ENCODE assay signal across 8 cellular contexts in genomic region chr2:20447437-20448245, GRCh38. TPM values are rescaled to one million over a fixed set of nuclear protein-coding genes. Genes with fewer than 3 reads are reported as not detected.
A peak's percentile ranks its signal among the peaks of the same experiment; 100 is the strongest.
DNase-seq lines count a peak whose midpoint lies in the region; ATAC-seq, FAIRE-seq and TF ChIP-seq lines count a peak whose summit lies in the region.

No MANE protein-coding gene starts in this region.

- H3K4me1 ChIP-seq in PC-9 (replicated peaks; ENCODE audit: insufficient read depth) (peaks cover 52% of the 10 kb centered on the region), kidney (ENCODE audit: control insufficient read depth in 1 of 2, insufficient read depth in 1 of 2, low read depth in 1 of 2, low read length in 2 of 2) (peaks cover 16% of the 10 kb centered on the region in 2 donors), spleen (peaks cover 0 to 56% (median 34%) of the 10 kb centered on the region in 6 donors)

- FAIRE-seq in kidney (lab: Jason Lieb, UNC) = no peak

- CTCF ChIA-PET in PC-9 (lab: Charles Lee) (interaction anchor here (0.6 to 2.3 kb wide), 6 partner anchors 19 to 213 kb away, joined by 3 to 12 read pairs (median 5); no protein-coding TSS in a partner anchor), MCF 10A (lab: Yijun Ruan, JAX) (interaction anchor here (0.8 to 7.6 kb wide), 16 partner anchors 9 to 204 kb away, joined by 3 to 78 read pairs (median 4); no protein-coding TSS in a partner anchor)

- TF ChIP-seq POLR2A in spleen (IDR thresholded peaks at IDR 0.05) = no peak

- H3K4me3 Mint-ChIP-seq in activated CD4-positive, alpha-beta T cell treated with anti-CD3 and anti-CD28 coated beads, Interleukin-2, amount 10 ng/mL, durations not matched to agents 24 days and 14 days = peak overlapping the region; percentile 77
- H3K4me3 Mint-ChIP-seq in MCF 10A (ENCODE audit: unreplicated experiment) = peak overlapping the region; percentile 71

- peaks cover 6% of the 10 kb centered on the region for H3K4me1 Mint-ChIP-seq in activated CD4-positive, alpha-beta T cell treated with anti-CD3 and anti-CD28 coated beads, Interleukin-2, amount 10 ng/mL, durations not matched to agents 24 days and 14 days
- no peaks in the 10 kb centered on the region for H3K4me1 Mint-ChIP-seq in MCF 10A (ENCODE audit: insufficient read depth, unreplicated experiment)

- H3K27ac Mint-ChIP-seq in activated CD4-positive, alpha-beta T cell treated with anti-CD3 and anti-CD28 coated beads, Interleukin-2, amount 10 ng/mL, durations not matched to agents 24 days and 14 days = peak overlapping the region; percentile 74
- no peak overlapping the region for H3K27ac Mint-ChIP-seq in MCF 10A (ENCODE audit: low read depth, unreplicated experiment)

- intact Hi-C loops in activated CD4-positive, alpha-beta T cell treated with anti-CD3 and anti-CD28 coated beads, Interleukin-2, amount 10 ng/mL, durations not matched to agents 24 days and 14 days (cut with micrococcal nuclease) = loop anchor here (1.0 to 10.0 kb wide), 7 partner anchors 17 to 1100 kb away; partner anchors contain the start of genes HS1BP3, LDAH and TTC32
- intact Hi-C loops in PC-9 (cut with micrococcal nuclease; ENCODE audit: unreplicated experiment) = loop anchor here (1.0 to 5.0 kb wide), 7 partner anchors 19 to 187 kb away; no protein-coding TSS in a partner anchor
- intact Hi-C loops in MCF 10A (cut with micrococcal nuclease) = loop anchor here (10.0 kb wide), 1 partner anchor 517 kb away; no protein-coding TSS in a partner anchor
- intact Hi-C loops in kidney (cut with DNase I) = no loop called here
- intact Hi-C loops in spleen (cut with DNase I; ENCODE audit: low total_unique reads) = no loop called here

- BruUV-seq in PC-9 (replicated peaks; lab: Mats Ljungman, UMichigan) = TSS peak; percentile 57
- BruUV-seq in MCF 10A (replicated peaks; lab: Mats Ljungman, UMichigan) = no TSS peak

- H3K27me3 Mint-ChIP-seq in activated CD4-positive, alpha-beta T cell treated with anti-CD3 and anti-CD28 coated beads, Interleukin-2, amount 10 ng/mL, durations not matched to agents 24 days and 14 days = peaks cover 57% of the 10 kb centered on the region
- no peaks in the 10 kb centered on the region for H3K27me3 Mint-ChIP-seq in MCF 10A (ENCODE audit: insufficient read depth, unreplicated experiment)

- no peaks in the 10 kb centered on the region for H3K27me3 ChIP-seq in PC-9 (ENCODE audit: insufficient read depth, low read depth)
- peaks cover 0 to 30% (median 0%) of the 10 kb centered on the region in 7 donors for H3K27me3 ChIP-seq in spleen (replicated peaks in 1 of 7)

- no peaks in the 10 kb centered on the region for H3K9me3 Mint-ChIP-seq in activated CD4-positive, alpha-beta T cell treated with anti-CD3 and anti-CD28 coated beads, Interleukin-2, amount 10 ng/mL, durations not matched to agents 24 days and 14 days
- H3K9me3 Mint-ChIP-seq in MCF 10A (ENCODE audit: unreplicated experiment) = no peaks in the 10 kb centered on the region

- peaks cover 24% of the 10 kb centered on the region for H4K20me1 ChIP-seq in PC-9 (ENCODE audit: insufficient read depth)

- H3K9me2 ChIP-seq in PC-9 (ENCODE audit: insufficient read depth) = no peaks in the 10 kb centered on the region

- peak overlapping the region; percentile 77 for H2AFZ ChIP-seq in PC-9

- DNase-seq in activated CD4-positive, alpha-beta T cell treated with anti-CD3 and anti-CD28 coated beads, Interleukin-2, amount 10 ng/mL, durations not matched to agents 24 days and 14 days = peak; percentile 71
- no peak for DNase-seq in activated CD4-positive, alpha-beta T cell treated with anti-CD3 and anti-CD28 coated beads for 4 hours
- DNase-seq in PC-9 = peak in 1 of 2 experiments; percentile 48
- no peak for DNase-seq in MCF 10A (ENCODE audit: unreplicated experiment)
- DNase-seq in kidney = peak; percentile 89
- DNase-seq in spleen = peak; percentile 91
- no peak for DNase-seq in NCI-H2196 treated with DMSO at 0.1 percent for 48 hours (lab: John Stamatoyannopoulos, UW; ENCODE audit: unreplicated experiment)

- H3K4me3 ChIP-seq in PC-9 (peak overlapping the region; percentile 97), kidney (ENCODE audit: low read length in 2 of 2) (peak overlapping the region; percentile 96), spleen (peak overlapping the region; percentile 59 to 85 (median 75))

- no peaks in the 10 kb centered on the region for H3K9me3 ChIP-seq in PC-9 (ENCODE audit: insufficient read depth, low read depth)
- no peaks in the 10 kb centered on the region for H3K9me3 ChIP-seq in kidney (ENCODE audit: control insufficient read depth in 1 of 2, low read length in 2 of 2)
- H3K9me3 ChIP-seq in spleen = no peaks in the 10 kb centered on the region

- H3K36me3 ChIP-seq in PC-9 (ENCODE audit: low read depth) (peaks cover 17% of the 10 kb centered on the region), kidney (ENCODE audit: control insufficient read depth in 1 of 2, insufficient read depth in 2 of 2, low read length in 2 of 2) (peaks cover 6 to 23% of the 10 kb centered on the region in 2 donors), spleen (peaks cover 0 to 18% (median 0%) of the 10 kb centered on the region in 6 donors)

- TF ChIP-seq CTCF in PC-9 (conservative IDR thresholded peaks at IDR 0.05) (0 out of 2 replicates have a peak, but pooled peaks have one; percentile 29), MCF 10A (IDR thresholded peaks at IDR 0.05; ENCODE audit: unreplicated experiment) (no peak), kidney (IDR thresholded peaks at IDR 0.05; ENCODE audit: borderline replicate concordance, extremely low read depth, insufficient read depth) (no peak), spleen (IDR thresholded peaks at IDR 0.05 in 8 of 11, conservative IDR thresholded peaks at IDR 0.05 in 3 of 11) (no peak)

- H3F3A ChIP-seq in PC-9 (ENCODE audit: insufficient read depth, low read depth) = peaks cover 41% of the 10 kb centered on the region; the same call in 1 of the 2 replicates

- peaks cover 40% of the 10 kb centered on the region for H3K79me2 ChIP-seq in PC-9 (ENCODE audit: low read depth)

- H3K9ac ChIP-seq in kidney (ENCODE audit: low read length in 2 of 2) = peak overlapping the region; percentile 98 to 99

- no peaks in the 10 kb centered on the region for H3K36me3 Mint-ChIP-seq in activated CD4-positive, alpha-beta T cell treated with anti-CD3 and anti-CD28 coated beads, Interleukin-2, amount 10 ng/mL, durations not matched to agents 24 days and 14 days (ENCODE audit: low read depth)
- peaks cover 11% of the 10 kb centered on the region for H3K36me3 Mint-ChIP-seq in MCF 10A (ENCODE audit: insufficient read depth, unreplicated experiment)

- POLR2A ChIA-PET in PC-9 (lab: Charles Lee; ENCODE audit: unreplicated experiment) = interaction anchor here (0.5 to 2.6 kb wide), 21 partner anchors 19 to 338 kb away, joined by 3 to 67 read pairs (median 5); no protein-coding TSS in a partner anchor
- POLR2A ChIA-PET in MCF 10A (lab: Yijun Ruan, JAX) = interaction anchor here (0.5 to 2.6 kb wide), 15 partner anchors 9 to 203 kb away, joined by 3 to 11 read pairs (median 5); partner anchors contain the start of gene HS1BP3

- WGBS in spleen, 5 donors = 7 to 11% (median 8%) methylated on average over 34 to 78 of the region's 78 CpGs

- peak; percentile 16 for ATAC-seq in HG02642 (IDR thresholded peaks at IDR 0.05; ENCODE audit: poor library complexity, unreplicated experiment)

- peak overlapping the region; percentile 69 for H3K27ac ChIP-seq in PC-9
- H3K27ac ChIP-seq in kidney (ENCODE audit: low read depth in 2 of 2, low read length in 2 of 2) = peak overlapping the region; percentile 99
- peak overlapping the region; percentile 91 to 99 (median 97) for H3K27ac ChIP-seq in spleen

- H3K4me2 ChIP-seq in PC-9 = peak overlapping the region; percentile 98

RNA-seq across cellular contexts. Expression of gene RHOB, which starts 0.8 kb away (rescaled TPM):
- total RNA-seq in activated CD4-positive, alpha-beta T cell treated with anti-CD3 and anti-CD28 coated beads, Interleukin-2, amount 10 ng/mL, durations not matched to agents 24 days and 14 days = 16.4 and 18.5 TPM in 2 replicates
- total RNA-seq in PC-9 (2021) (39.3 and 44.4 TPM in 2 replicates), MCF 10A (2022) (28.1 and 45.7 TPM in 2 replicates), kidney (487 TPM), spleen (100 to 1,000 TPM in 6 of 7 donors, 10 to 100 TPM in 1; 94.3 to 309 (median 233) TPM)
- polyA plus RNA-seq in kidney (ENCODE audit: insufficient read depth, low read depth, low replicate concordance) (241 TPM), spleen (10 to 100 TPM; 32.6 to 69.0 (median 61.0) TPM)

Comparison
In these comparisons a context has a peak if more than half of its experiments do, and no peak if none do; other contexts are left out.
1. DNase-seq: peak in activated CD4-positive, alpha-beta T cell treated with anti-CD3 and anti-CD28 coated beads, Interleukin-2, amount 10 ng/mL, durations not matched to agents 24 days and 14 days (single experiment), kidney (single experiment) and spleen (single experiment); none in activated CD4-positive, alpha-beta T cell treated with anti-CD3 and anti-CD28 coated beads for 4 hours (0 of 2), MCF 10A (single experiment) and NCI-H2196 treated with DMSO at 0.1 percent for 48 hours (single experiment).
2. intact Hi-C loops: an anchor here in activated CD4-positive, alpha-beta T cell treated with anti-CD3 and anti-CD28 coated beads, Interleukin-2, amount 10 ng/mL, durations not matched to agents 24 days and 14 days (1.0 to 10.0 kb wide), PC-9 (1.0 to 5.0 kb wide) and MCF 10A (10.0 kb wide); none called in kidney and spleen.
3. Peak in every context shown above with its lines, with median percentiles within 50 percentile points of each other: H3K27ac ChIP-seq and H3K4me3 ChIP-seq.